Comparison of ENCODE assay signal across 8 cellular contexts in genomic region chr1:121117298-121117611, GRCh38.
DNase-seq lines count a peak whose midpoint lies in the region; ATAC-seq and TF ChIP-seq lines count a peak whose summit lies in the region.
"Not testable (repeated sequence)": the region's sequence is repeated elsewhere in the genome, so short reads cannot be mapped to it uniquely, and the experiment has no call there.

No MANE protein-coding gene starts in this region.

- H3K9me3 Mint-ChIP-seq in endothelial cell (ENCODE audit: unreplicated experiment); memory B cell: not testable (repeated sequence)

- not testable (repeated sequence) for H3K4me1 ChIP-seq in DND-41 (ENCODE audit: insufficient read depth, low read length); heart left ventricle; upper lobe of left lung

- H4K20me1 ChIP-seq in DND-41 (ENCODE audit: insufficient read depth, low read length): not testable (repeated sequence)

- not testable (repeated sequence) for H3K36me3 ChIP-seq in DND-41 (ENCODE audit: insufficient read depth, low read length); heart left ventricle; upper lobe of left lung

- not testable (repeated sequence) for H3K4me3 Mint-ChIP-seq in T-helper 17 cell, memory B cell
- peak overlapping the region; percentile 69 for H3K4me3 Mint-ChIP-seq in endothelial cell (ENCODE audit: unreplicated experiment)

- not testable (repeated sequence) for H3K27ac ChIP-seq in DND-41 (ENCODE audit: low read length)
- peak overlapping the region in 3 of 12 donors; percentile 32 to 51 (median 50) for H3K27ac ChIP-seq in heart left ventricle
- H3K27ac ChIP-seq in upper lobe of left lung: peak overlapping the region in 1 of 4 donors; percentile 40

- H2AFZ ChIP-seq in DND-41 (ENCODE audit: low read depth, low read length): not testable (repeated sequence)

- not testable (repeated sequence) for TF ChIP-seq EP300 in upper lobe of left lung (IDR thresholded peaks at IDR 0.05)

- intact Hi-C loops in heart left ventricle (cut with DNase I): not testable (repeated sequence)

- H3K79me2 ChIP-seq in DND-41 (ENCODE audit: insufficient read depth, low read length): not testable (repeated sequence)

- WGBS in heart left ventricle, 4 donors: 0 to 10% (median 6%) methylated on average over 6 to 10 of the region's 10 CpGs
- WGBS in upper lobe of left lung, 2 donors: 27% methylated on average over 7 to 10 of the region's 10 CpGs

- H3K4me1 Mint-ChIP-seq in T-helper 17 cell; endothelial cell (ENCODE audit: unreplicated experiment); memory B cell: not testable (repeated sequence)

- not testable (repeated sequence) for H3K27ac Mint-ChIP-seq in T-helper 17 cell; endothelial cell (ENCODE audit: unreplicated experiment); memory B cell

- ATAC-seq in DND-41 (ENCODE audit: insufficient read depth, low read depth) (peak; percentile 64; the same call in 2 of the 3 replicates), T-helper 17 cell (peak; percentile 88), heart left ventricle (peak; percentile 93 to 97 (median 96)), memory B cell (ENCODE audit: low read depth) (peak; percentile 83), upper lobe of left lung (ENCODE audit: low FRiP score in 2 of 2) (peak; percentile 94 to 95)

- not testable (repeated sequence) for H3K27me3 Mint-ChIP-seq in T-helper 17 cell; endothelial cell (ENCODE audit: unreplicated experiment); memory B cell

- H3K4me3 ChIP-seq in DND-41 (ENCODE audit: low read depth in 1 of 2, low read length in 2 of 2): not testable (repeated sequence)
- H3K4me3 ChIP-seq in astrocyte of the cerebellum (ENCODE audit: low read depth, low read length) (peak overlapping the region; percentile 37), heart left ventricle (peak overlapping the region in 10 of 12 donors; percentile 41 to 60 (median 53)), skeletal muscle cell (ENCODE audit: low read depth, low read length) (peak overlapping the region; percentile 34), upper lobe of left lung (peak overlapping the region in 3 of 4 donors; percentile 39 to 48 (median 44))

- DNase-seq in DND-41; T-helper 17 cell; astrocyte of the cerebellum (ENCODE audit: low read depth); endothelial cell (ENCODE audit: low spot score); heart left ventricle; memory B cell (ENCODE audit: low spot score in 2 of 2); skeletal muscle cell (ENCODE audit: low read depth); upper lobe of left lung: not testable (repeated sequence)

- not testable (repeated sequence) for H3K27me3 ChIP-seq in DND-41 (ENCODE audit: insufficient read depth, low read length, poor library complexity); heart left ventricle; upper lobe of left lung

- not testable (repeated sequence) for TF ChIP-seq POLR2A in heart left ventricle (IDR thresholded peaks at IDR 0.05); upper lobe of left lung (IDR thresholded peaks at IDR 0.05)

- H3K9me3 ChIP-seq in DND-41 (ENCODE audit: insufficient read depth, low read length, severe bottlenecking); T-helper 17 cell (ENCODE audit: control insufficient read depth, low read length, poor library complexity, severe bottlenecking); heart left ventricle; upper lobe of left lung: not testable (repeated sequence)

- not testable (repeated sequence) for H3K4me2 ChIP-seq in DND-41 (ENCODE audit: insufficient read depth, low read length)

- TF ChIP-seq CTCF in DND-41 (IDR thresholded peaks at IDR 0.05; ENCODE audit: borderline replicate concordance, extremely low read depth, low read length, poor library complexity, severe bottlenecking); astrocyte of the cerebellum (IDR thresholded peaks at IDR 0.05; ENCODE audit: low read depth, low read length, missing control alignments); endothelial cell (IDR thresholded peaks at IDR 0.05; ENCODE audit: unreplicated experiment); heart left ventricle (IDR thresholded peaks at IDR 0.05); upper lobe of left lung (IDR thresholded peaks at IDR 0.05): not testable (repeated sequence)

- H3K9ac ChIP-seq in DND-41 (ENCODE audit: low read depth, low read length): not testable (repeated sequence)

- H3K36me3 Mint-ChIP-seq in T-helper 17 cell (ENCODE audit: low read depth); endothelial cell (ENCODE audit: low read depth, unreplicated experiment); memory B cell: not testable (repeated sequence)

- in situ Hi-C loops in astrocyte of the cerebellum (cut with HindIII; ENCODE audit: low sequenced_read_pairs): not testable (repeated sequence)
